2 cellular contexts compared by ENCODE assay signal in the genomic region with DNA sequence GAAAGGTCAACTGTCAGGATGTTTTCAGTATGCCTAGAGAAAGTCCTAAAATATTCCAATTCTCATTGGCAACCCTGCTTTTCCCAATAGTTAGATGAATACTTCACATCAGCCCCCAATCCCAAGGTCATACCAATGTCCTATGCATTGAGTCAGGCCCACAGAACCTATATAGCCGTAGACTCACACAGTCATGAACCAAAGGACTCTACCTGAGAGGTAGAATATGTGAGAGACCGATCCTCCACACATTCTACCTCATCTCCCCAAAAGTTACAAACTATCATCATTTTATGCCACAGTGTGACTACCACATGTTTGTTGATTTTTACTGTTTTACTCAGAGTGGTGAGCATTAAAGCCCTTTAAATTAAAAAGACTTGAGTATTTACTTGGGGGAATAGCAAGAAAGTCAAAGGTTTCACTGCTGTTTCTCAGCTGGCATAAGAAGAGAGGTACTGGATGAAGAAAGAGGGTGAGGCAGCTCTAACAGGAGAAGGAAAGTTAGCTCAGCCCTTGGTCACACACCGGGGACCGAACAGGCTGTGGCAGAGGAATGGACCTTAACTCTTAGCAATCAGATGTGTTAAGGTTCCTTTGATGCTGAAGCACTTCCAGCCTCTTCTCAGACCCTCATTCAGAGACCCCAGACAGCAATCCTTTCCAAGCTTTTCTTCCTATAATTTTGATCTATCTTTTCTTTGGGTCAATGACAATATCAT.
TF ChIP-seq lines count a peak whose summit lies in the region.

No MANE protein-coding gene starts in this region.

TF ChIP-seq in liver, 16 proteins besides CTCF, POLR2A, EP300 and RAD21:
- TF ChIP-seq HNF4G (IDR thresholded peaks at IDR 0.05) (no peak), YY1 (IDR thresholded peaks at IDR 0.05) (no peak), EGR1 (IDR thresholded peaks at IDR 0.05; ENCODE audit: low read depth in 2 of 2) (no peak), JUND (IDR thresholded peaks at IDR 0.05) (no peak), FOXA2 (IDR thresholded peaks at IDR 0.05) (no peak)

TF ChIP-seq in HepG2, 621 proteins besides CTCF, POLR2A, EP300 and RAD21:
- no peak for TF ChIP-seq ZFP36L2 (CRISPR knock-in tag; IDR thresholded peaks at IDR 0.05)
- TF ChIP-seq ZNF546 (CRISPR knock-in tag; conservative IDR thresholded peaks at IDR 0.05), result no peak
- TF ChIP-seq, protein P1, sequence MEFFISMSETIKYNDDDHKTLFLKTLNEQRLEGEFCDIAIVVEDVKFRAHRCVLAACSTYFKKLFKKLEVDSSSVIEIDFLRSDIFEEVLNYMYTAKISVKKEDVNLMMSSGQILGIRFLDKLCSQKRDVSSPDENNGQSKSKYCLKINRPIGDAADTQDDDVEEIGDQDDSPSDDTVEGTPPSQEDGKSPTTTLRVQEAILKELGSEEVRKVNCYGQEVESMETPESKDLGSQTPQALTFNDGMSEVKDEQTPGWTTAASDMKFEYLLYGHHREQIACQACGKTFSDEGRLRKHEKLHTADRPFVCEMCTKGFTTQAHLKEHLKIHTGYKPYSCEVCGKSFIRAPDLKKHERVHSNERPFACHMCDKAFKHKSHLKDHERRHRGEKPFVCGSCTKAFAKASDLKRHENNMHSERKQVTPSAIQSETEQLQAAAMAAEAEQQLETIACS (CRISPR knock-in tag; IDR thresholded peaks at IDR 0.05), result no peak
- TF ChIP-seq ZSCAN31 (CRISPR knock-in tag; IDR thresholded peaks at IDR 0.05; ENCODE audit: low read depth), result no peak
- no peak for TF ChIP-seq ZIK1 (CRISPR knock-in tag; IDR thresholded peaks at IDR 0.05; ENCODE audit: borderline replicate concordance, low read depth)
- no peak for TF ChIP-seq ERF (CRISPR knock-in tag; IDR thresholded peaks at IDR 0.05)
- TF ChIP-seq, protein P2, sequence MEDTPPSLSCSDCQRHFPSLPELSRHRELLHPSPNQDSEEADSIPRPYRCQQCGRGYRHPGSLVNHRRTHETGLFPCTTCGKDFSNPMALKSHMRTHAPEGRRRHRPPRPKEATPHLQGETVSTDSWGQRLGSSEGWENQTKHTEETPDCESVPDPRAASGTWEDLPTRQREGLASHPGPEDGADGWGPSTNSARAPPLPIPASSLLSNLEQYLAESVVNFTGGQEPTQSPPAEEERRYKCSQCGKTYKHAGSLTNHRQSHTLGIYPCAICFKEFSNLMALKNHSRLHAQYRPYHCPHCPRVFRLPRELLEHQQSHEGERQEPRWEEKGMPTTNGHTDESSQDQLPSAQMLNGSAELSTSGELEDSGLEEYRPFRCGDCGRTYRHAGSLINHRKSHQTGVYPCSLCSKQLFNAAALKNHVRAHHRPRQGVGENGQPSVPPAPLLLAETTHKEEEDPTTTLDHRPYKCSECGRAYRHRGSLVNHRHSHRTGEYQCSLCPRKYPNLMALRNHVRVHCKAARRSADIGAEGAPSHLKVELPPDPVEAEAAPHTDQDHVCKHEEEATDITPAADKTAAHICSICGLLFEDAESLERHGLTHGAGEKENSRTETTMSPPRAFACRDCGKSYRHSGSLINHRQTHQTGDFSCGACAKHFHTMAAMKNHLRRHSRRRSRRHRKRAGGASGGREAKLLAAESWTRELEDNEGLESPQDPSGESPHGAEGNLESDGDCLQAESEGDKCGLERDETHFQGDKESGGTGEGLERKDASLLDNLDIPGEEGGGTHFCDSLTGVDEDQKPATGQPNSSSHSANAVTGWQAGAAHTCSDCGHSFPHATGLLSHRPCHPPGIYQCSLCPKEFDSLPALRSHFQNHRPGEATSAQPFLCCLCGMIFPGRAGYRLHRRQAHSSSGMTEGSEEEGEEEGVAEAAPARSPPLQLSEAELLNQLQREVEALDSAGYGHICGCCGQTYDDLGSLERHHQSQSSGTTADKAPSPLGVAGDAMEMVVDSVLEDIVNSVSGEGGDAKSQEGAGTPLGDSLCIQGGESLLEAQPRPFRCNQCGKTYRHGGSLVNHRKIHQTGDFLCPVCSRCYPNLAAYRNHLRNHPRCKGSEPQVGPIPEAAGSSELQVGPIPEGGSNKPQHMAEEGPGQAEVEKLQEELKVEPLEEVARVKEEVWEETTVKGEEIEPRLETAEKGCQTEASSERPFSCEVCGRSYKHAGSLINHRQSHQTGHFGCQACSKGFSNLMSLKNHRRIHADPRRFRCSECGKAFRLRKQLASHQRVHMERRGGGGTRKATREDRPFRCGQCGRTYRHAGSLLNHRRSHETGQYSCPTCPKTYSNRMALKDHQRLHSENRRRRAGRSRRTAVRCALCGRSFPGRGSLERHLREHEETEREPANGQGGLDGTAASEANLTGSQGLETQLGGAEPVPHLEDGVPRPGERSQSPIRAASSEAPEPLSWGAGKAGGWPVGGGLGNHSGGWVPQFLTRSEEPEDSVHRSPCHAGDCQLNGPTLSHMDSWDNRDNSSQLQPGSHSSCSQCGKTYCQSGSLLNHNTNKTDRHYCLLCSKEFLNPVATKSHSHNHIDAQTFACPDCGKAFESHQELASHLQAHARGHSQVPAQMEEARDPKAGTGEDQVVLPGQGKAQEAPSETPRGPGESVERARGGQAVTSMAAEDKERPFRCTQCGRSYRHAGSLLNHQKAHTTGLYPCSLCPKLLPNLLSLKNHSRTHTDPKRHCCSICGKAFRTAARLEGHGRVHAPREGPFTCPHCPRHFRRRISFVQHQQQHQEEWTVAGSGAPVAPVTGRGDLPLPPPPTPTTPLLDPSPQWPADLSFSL (CRISPR knock-in tag; IDR thresholded peaks at IDR 0.05), result no peak
- TF ChIP-seq SUZ12 (IDR thresholded peaks at IDR 0.05; ENCODE audit: low read depth, low read length), result no peak
- TF ChIP-seq NRL (CRISPR knock-in tag; IDR thresholded peaks at IDR 0.05; ENCODE audit: borderline replicate concordance), result no peak
- no peak for TF ChIP-seq ZNF678 (CRISPR knock-in tag; IDR thresholded peaks at IDR 0.05)
- TF ChIP-seq SMARCC2 (IDR thresholded peaks at IDR 0.05), result no peak
- no peak for TF ChIP-seq ZNF510 (CRISPR knock-in tag; IDR thresholded peaks at IDR 0.05; ENCODE audit: low read depth)
- TF ChIP-seq ZNF326 (CRISPR knock-in tag; IDR thresholded peaks at IDR 0.05; ENCODE audit: borderline replicate concordance), result no peak
- TF ChIP-seq, protein P3, sequence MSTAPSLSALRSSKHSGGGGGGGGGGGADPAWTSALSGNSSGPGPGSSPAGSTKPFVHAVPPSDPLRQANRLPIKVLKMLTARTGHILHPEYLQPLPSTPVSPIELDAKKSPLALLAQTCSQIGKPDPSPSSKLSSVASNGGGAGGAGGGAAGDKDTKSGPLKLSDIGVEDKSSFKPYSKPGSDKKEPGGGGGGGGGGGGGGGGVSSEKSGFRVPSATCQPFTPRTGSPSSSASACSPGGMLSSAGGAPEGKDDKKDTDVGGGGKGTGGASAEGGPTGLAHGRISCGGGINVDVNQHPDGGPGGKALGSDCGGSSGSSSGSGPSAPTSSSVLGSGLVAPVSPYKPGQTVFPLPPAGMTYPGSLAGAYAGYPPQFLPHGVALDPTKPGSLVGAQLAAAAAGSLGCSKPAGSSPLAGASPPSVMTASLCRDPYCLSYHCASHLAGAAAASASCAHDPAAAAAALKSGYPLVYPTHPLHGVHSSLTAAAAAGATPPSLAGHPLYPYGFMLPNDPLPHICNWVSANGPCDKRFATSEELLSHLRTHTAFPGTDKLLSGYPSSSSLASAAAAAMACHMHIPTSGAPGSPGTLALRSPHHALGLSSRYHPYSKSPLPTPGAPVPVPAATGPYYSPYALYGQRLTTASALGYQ (CRISPR knock-in tag; IDR thresholded peaks at IDR 0.05), result no peak
- TF ChIP-seq ZNF235 (CRISPR knock-in tag; IDR thresholded peaks at IDR 0.05; ENCODE audit: borderline replicate concordance), result no peak
- TF ChIP-seq CBFB (CRISPR knock-in tag; IDR thresholded peaks at IDR 0.05), result no peak
- TF ChIP-seq, protein P4, sequence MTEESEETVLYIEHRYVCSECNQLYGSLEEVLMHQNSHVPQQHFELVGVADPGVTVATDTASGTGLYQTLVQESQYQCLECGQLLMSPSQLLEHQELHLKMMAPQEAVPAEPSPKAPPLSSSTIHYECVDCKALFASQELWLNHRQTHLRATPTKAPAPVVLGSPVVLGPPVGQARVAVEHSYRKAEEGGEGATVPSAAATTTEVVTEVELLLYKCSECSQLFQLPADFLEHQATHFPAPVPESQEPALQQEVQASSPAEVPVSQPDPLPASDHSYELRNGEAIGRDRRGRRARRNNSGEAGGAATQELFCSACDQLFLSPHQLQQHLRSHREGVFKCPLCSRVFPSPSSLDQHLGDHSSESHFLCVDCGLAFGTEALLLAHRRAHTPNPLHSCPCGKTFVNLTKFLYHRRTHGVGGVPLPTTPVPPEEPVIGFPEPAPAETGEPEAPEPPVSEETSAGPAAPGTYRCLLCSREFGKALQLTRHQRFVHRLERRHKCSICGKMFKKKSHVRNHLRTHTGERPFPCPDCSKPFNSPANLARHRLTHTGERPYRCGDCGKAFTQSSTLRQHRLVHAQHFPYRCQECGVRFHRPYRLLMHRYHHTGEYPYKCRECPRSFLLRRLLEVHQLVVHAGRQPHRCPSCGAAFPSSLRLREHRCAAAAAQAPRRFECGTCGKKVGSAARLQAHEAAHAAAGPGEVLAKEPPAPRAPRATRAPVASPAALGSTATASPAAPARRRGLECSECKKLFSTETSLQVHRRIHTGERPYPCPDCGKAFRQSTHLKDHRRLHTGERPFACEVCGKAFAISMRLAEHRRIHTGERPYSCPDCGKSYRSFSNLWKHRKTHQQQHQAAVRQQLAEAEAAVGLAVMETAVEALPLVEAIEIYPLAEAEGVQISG (CRISPR knock-in tag; IDR thresholded peaks at IDR 0.05), result no peak
- TF ChIP-seq YY1 (IDR thresholded peaks at IDR 0.05; ENCODE audit: insufficient read depth, insufficient replicate concordance, low read depth, low read length), result no peak
- no peak for TF ChIP-seq NAIF1 (CRISPR knock-in tag; IDR thresholded peaks at IDR 0.05; ENCODE audit: borderline replicate concordance)
- no peak for TF ChIP-seq KAT2B (IDR thresholded peaks at IDR 0.05; ENCODE audit: borderline replicate concordance, low read depth, low read length)
